18 cellular contexts compared by ENCODE assay signal in genomic region chr6:10553869-10554268, GRCh38.
"Had no signal": no experiment of that assay in that cellular context is flagged by ENCODE, and none has a peak within 500 bp of the region (broad histone marks: within the 10 kb centered on the region; RNA-seq: fewer than 3 reads in every experiment).

No MANE protein-coding gene starts in this region.

- H3K36me3 Mint-ChIP-seq: natural killer cell had no signal

- ATAC-seq: activated CD4-positive, alpha-beta T cell treated with anti-CD3 and anti-CD28 coated beads for 36 hours; effector memory CD8-positive, alpha-beta T cell; left ventricle myocardium superior; natural killer cell; pancreas; right lobe of liver; stimulated activated naive CD8-positive, alpha-beta T cell treated with anti-CD3 and anti-CD28 coated beads, Interleukin-15, amount 100 ng/mL, for 72 hours had no signal

- H3K27me3 Mint-ChIP-seq: activated CD4-positive, alpha-beta memory T cell treated with anti-CD3 and anti-CD28 coated beads for 36 hours; activated CD4-positive, alpha-beta T cell treated with anti-CD3 and anti-CD28 coated beads for 36 hours; activated naive CD8-positive, alpha-beta T cell; effector memory CD8-positive, alpha-beta T cell; stimulated activated naive CD8-positive, alpha-beta T cell treated with anti-CD3 and anti-CD28 coated beads, Interleukin-15, amount 100 ng/mL, for 72 hours had no signal

- DNase-seq: activated CD4-positive, alpha-beta memory T cell treated with anti-CD3 and anti-CD28 coated beads for 36 hours; activated CD4-positive, alpha-beta T cell treated with anti-CD3 and anti-CD28 coated beads for 36 hours; activated T-cell treated with anti-CD3 and anti-CD28 coated beads for 4 hours; caudate nucleus; effector memory CD8-positive, alpha-beta T cell; head of caudate nucleus; kidney; left ventricle myocardium superior; natural killer cell; pancreas; right lobe of liver; stimulated activated CD4-positive, alpha-beta T cell treated with anti-CD3 and anti-CD28 coated beads, Interleukin-4, amount 100 ng/mL, for 1 hour; stimulated activated naive CD8-positive, alpha-beta T cell treated with anti-CD3 and anti-CD28 coated beads, Interleukin-15, amount 100 ng/mL, for 72 hours; WERI-Rb-1 had no signal

- H3K9me3 Mint-ChIP-seq: activated CD4-positive, alpha-beta memory T cell treated with anti-CD3 and anti-CD28 coated beads for 36 hours; effector memory CD8-positive, alpha-beta T cell; natural killer cell had no signal

- H3K27me3 ChIP-seq: neutrophil, pancreas, right lobe of liver had no signal

- H3K4me3 Mint-ChIP-seq: activated CD4-positive, alpha-beta memory T cell treated with anti-CD3 and anti-CD28 coated beads for 36 hours; activated CD4-positive, alpha-beta T cell treated with anti-CD3 and anti-CD28 coated beads for 36 hours; activated naive CD8-positive, alpha-beta T cell; effector memory CD8-positive, alpha-beta T cell; natural killer cell; stimulated activated naive CD8-positive, alpha-beta T cell treated with anti-CD3 and anti-CD28 coated beads, Interleukin-15, amount 100 ng/mL, for 72 hours had no signal

- H3K27ac Mint-ChIP-seq: activated CD4-positive, alpha-beta memory T cell treated with anti-CD3 and anti-CD28 coated beads for 36 hours; activated CD4-positive, alpha-beta T cell treated with anti-CD3 and anti-CD28 coated beads for 36 hours; activated naive CD8-positive, alpha-beta T cell; effector memory CD8-positive, alpha-beta T cell; natural killer cell had no signal

- H3K4me2 ChIP-seq: smooth muscle cell had no signal

- H3K4me3 ChIP-seq: pancreas, right lobe of liver, smooth muscle cell had no signal

- H3K9me3 ChIP-seq: neutrophil, pancreas, right lobe of liver, thoracic aorta had no signal

- H3K4me1 Mint-ChIP-seq: activated CD4-positive, alpha-beta T cell treated with anti-CD3 and anti-CD28 coated beads for 36 hours; natural killer cell; stimulated activated naive CD8-positive, alpha-beta T cell treated with anti-CD3 and anti-CD28 coated beads, Interleukin-15, amount 100 ng/mL, for 72 hours had no signal

- H3K27ac ChIP-seq: neutrophil, pancreas, right lobe of liver, WERI-Rb-1 had no signal

- H3K36me3 ChIP-seq: neutrophil, pancreas, right lobe of liver, thoracic aorta, WERI-Rb-1 had no signal
